In genomic region chr12:108764540-108765288, GRCh38 we compare ENCODE assay signal across 23 cellular contexts. TPM values are rescaled to one million over a fixed set of nuclear protein-coding genes. Genes with fewer than 3 reads are reported as not detected.
A peak's percentile ranks its signal among the peaks of the same experiment; 100 is the strongest.
DNase-seq lines count a peak whose midpoint lies in the region; ATAC-seq, FAIRE-seq and TF ChIP-seq lines count a peak whose summit lies in the region.
"Had no signal": no experiment of that assay in that cellular context is flagged by ENCODE, and none has a peak within 500 bp of the region (broad histone marks: within the 10 kb centered on the region; RNA-seq: fewer than 3 reads in every experiment).

No MANE protein-coding gene starts in this region.

- no peak overlapping the region for H3K4me3 Mint-ChIP-seq in WTC11
- H3K4me3 Mint-ChIP-seq: B cell; CD4-positive, CD25-positive, alpha-beta regulatory T cell; CD8-positive, alpha-beta T cell; GM23338 had no signal

- H3K36me3 Mint-ChIP-seq in WTC11 = no peaks in the 10 kb centered on the region
- H3K36me3 Mint-ChIP-seq: CD4-positive, CD25-positive, alpha-beta regulatory T cell; CD8-positive, alpha-beta T cell had no signal

- H4K20me1 ChIP-seq in H1 (replicated peaks in 1 of 2; ENCODE audit: control insufficient read depth in 1 of 2, insufficient read depth in 2 of 2, low read length in 2 of 2) = no peaks in the 10 kb centered on the region
- H4K20me1 ChIP-seq: BLaER1 had no signal

- no peak overlapping the region for H3K4ac ChIP-seq in H1 (replicated peaks; ENCODE audit: insufficient read length, low read depth, low read length)
- no peak overlapping the region for H3K4ac ChIP-seq in neuronal stem cell (ENCODE audit: low read length)

- H3K23me2 ChIP-seq in H1 (ENCODE audit: low read depth, low read length) = peaks cover 4% of the 10 kb centered on the region; the same call in 1 of the 2 replicates

- H2BK5ac ChIP-seq in H1 (ENCODE audit: low read depth, low read length) = no peak overlapping the region
- H2BK5ac ChIP-seq in neuronal stem cell (ENCODE audit: low read length) = no peak overlapping the region

- H3K56ac ChIP-seq in H1 (replicated peaks; ENCODE audit: insufficient read length, low read depth, low read length) = no peak overlapping the region

- H3K4me3 ChIP-seq in left ventricle myocardium inferior = no peak overlapping the region
- H3K4me3 ChIP-seq in right cardiac atrium (ENCODE audit: low read length) = no peak overlapping the region
- H3K4me3 ChIP-seq in H1 (ENCODE audit: extremely low read depth in 1 of 4, insufficient read depth in 2 of 4, low read depth in 3 of 4, low read length in 4 of 4) = no peak overlapping the region
- no peak overlapping the region for H3K4me3 ChIP-seq in neuronal stem cell (ENCODE audit: low read length in 2 of 2)
- H3K4me3 ChIP-seq: BLaER1, GM23338 had no signal

- no peak overlapping the region for H2BK12ac ChIP-seq in H1 (ENCODE audit: low read depth, low read length)
- H2BK12ac ChIP-seq in neuronal stem cell (ENCODE audit: low read length) = no peak overlapping the region

- H3K18ac ChIP-seq in H1 (ENCODE audit: extremely low read depth, low read length) = no peak overlapping the region
- H3K18ac ChIP-seq in neuronal stem cell (ENCODE audit: low read length) = no peak overlapping the region

- TF ChIP-seq EP300 in H1 (IDR thresholded peaks at IDR 0.05; ENCODE audit: borderline replicate concordance in 1 of 2, low read depth in 2 of 2, low read length in 2 of 2) = no peak

- peak overlapping the region; percentile 33 for H3K27ac ChIP-seq in left ventricle myocardium inferior (replicated peaks)
- no peak overlapping the region for H3K27ac ChIP-seq in right cardiac atrium (ENCODE audit: low read length)
- H3K27ac ChIP-seq in H1 (ENCODE audit: low read depth, low read length) = no peak overlapping the region
- H3K27ac ChIP-seq in neuronal stem cell (replicated peaks; ENCODE audit: low read length) = no peak overlapping the region
- H3K27ac ChIP-seq: 22Rv1, BLaER1, C4-2B had no signal

- H3K36me3 ChIP-seq in left ventricle myocardium inferior (no peaks in the 10 kb centered on the region), H1 (ENCODE audit: control insufficient read depth in 2 of 4, insufficient read depth in 4 of 4, low read length in 3 of 4) (no peaks in the 10 kb centered on the region), neuronal stem cell (replicated peaks in 1 of 2; ENCODE audit: control insufficient read depth in 2 of 2, insufficient read depth in 2 of 2, low read length in 2 of 2) (no peaks in the 10 kb centered on the region)
- H3K36me3 ChIP-seq: BLaER1 had no signal

- H3K9ac ChIP-seq in H1 (replicated peaks in 1 of 4; ENCODE audit: extremely low read depth in 1 of 4, low read depth in 3 of 4, low read length in 3 of 4) (no peak overlapping the region), neuronal stem cell (ENCODE audit: low read depth, low read length, poor library complexity) (no peak overlapping the region)
- H3K9ac ChIP-seq: BLaER1 had no signal

- H3K27ac Mint-ChIP-seq in WTC11 = peak overlapping the region; percentile 20; the same call in 1 of the 2 replicates
- H3K27ac Mint-ChIP-seq: B cell; CD8-positive, alpha-beta T cell had no signal

- H4K8ac ChIP-seq in H1 (ENCODE audit: extremely low read depth, insufficient read depth, low read length) (no peak overlapping the region), neuronal stem cell (ENCODE audit: low read depth, low read length) (no peak overlapping the region)

- no peak overlapping the region for H4K5ac ChIP-seq in H1 (ENCODE audit: insufficient read length, low read depth, low read length)

- peaks cover 13% of the 10 kb centered on the region for H3K4me1 ChIP-seq in left ventricle myocardium inferior
- H3K4me1 ChIP-seq in right cardiac atrium (ENCODE audit: control insufficient read depth, insufficient read depth, low read length) = peaks cover 2% of the 10 kb centered on the region
- peaks cover 0 to 7% (median 2%) of the 10 kb centered on the region in 4 experiments; a peak in 3 of 7 replicates for H3K4me1 ChIP-seq in H1 (replicated peaks in 1 of 4; ENCODE audit: control insufficient read depth in 3 of 4, insufficient read depth in 4 of 4, low read length in 3 of 4)
- peaks cover 0 to 6% of the 10 kb centered on the region in 2 donors for H3K4me1 ChIP-seq in neuronal stem cell (ENCODE audit: control insufficient read depth in 2 of 2, insufficient read depth in 1 of 2, low read depth in 1 of 2, low read length in 2 of 2)

- TF ChIP-seq POLR2A in H1 (IDR thresholded peaks at IDR 0.05; ENCODE audit: control extremely low read depth in 1 of 2, low read depth in 2 of 2, low read length in 2 of 2) = no peak

- H2AFZ ChIP-seq in H1 (ENCODE audit: low read length) (no peak overlapping the region), neuronal stem cell (ENCODE audit: low read length) (peak overlapping the region; percentile 90)

- H3K79me2 ChIP-seq in H1 (ENCODE audit: control insufficient read depth in 1 of 2, insufficient read depth in 2 of 2, low read length in 2 of 2) = no peaks in the 10 kb centered on the region

- CTCF ChIA-PET in WTC11 (lab: Charles Lee) (interaction anchor here (0.6 to 1.5 kb wide), 2 partner anchors 13 to 100 kb away, joined by 3 to 5 read pairs; no protein-coding TSS in a partner anchor), H1 (lab: Charles Lee; ENCODE audit: partially characterized antibody) (interaction anchor here (1.7 to 6.3 kb wide), 2 partner anchors 21 to 99 kb away, joined by 4 to 59 read pairs; no protein-coding TSS in a partner anchor)

- H3K79me1 ChIP-seq in H1 (ENCODE audit: low read depth, low read length) (no peaks in the 10 kb centered on the region), neuronal stem cell (ENCODE audit: low read depth, low read length) (no peaks in the 10 kb centered on the region)

- ATAC-seq in right cardiac atrium (no peak), WTC11 (no peak), HG03039 (IDR thresholded peaks at IDR 0.05; ENCODE audit: unreplicated experiment) (no peak), HG03108 (IDR thresholded peaks at IDR 0.05; ENCODE audit: unreplicated experiment) (no peak)
- ATAC-seq: CD8-positive, alpha-beta T cell; GM23338 had no signal

- no peak for TF ChIP-seq RAD21 in H1 (IDR thresholded peaks at IDR 0.05 in 1 of 2, conservative IDR thresholded peaks at IDR 0.05 in 1 of 2; ENCODE audit: low read depth in 2 of 2, low read length in 2 of 2)

- no peak for TF ChIP-seq CTCF in left ventricle myocardium inferior (IDR thresholded peaks at IDR 0.05; ENCODE audit: borderline replicate concordance)
- TF ChIP-seq CTCF in WTC11 (IDR thresholded peaks at IDR 0.05) = no peak
- no peak for TF ChIP-seq CTCF in H1 (IDR thresholded peaks at IDR 0.05; ENCODE audit: control extremely low read depth in 1 of 3, insufficient read depth in 1 of 3, low read depth in 1 of 3, low read length in 3 of 3)

- H2AK5ac ChIP-seq in H1 (ENCODE audit: low read depth, low read length) (0 out of 2 replicates have a peak overlapping the region, but pooled peaks have one; percentile 13), neuronal stem cell (ENCODE audit: low read depth, low read length) (no peak overlapping the region)

- no peak overlapping the region for H3K14ac ChIP-seq in H1 (ENCODE audit: insufficient read length)
- no peak overlapping the region for H3K14ac ChIP-seq in neuronal stem cell (ENCODE audit: low read length)

- H2BK15ac ChIP-seq in H1 (ENCODE audit: low read length) = no peak overlapping the region
- H2BK15ac ChIP-seq in neuronal stem cell (ENCODE audit: low read length) = no peak overlapping the region

- 89% methylated on average over 7 of the region's 7 CpGs for WGBS in right cardiac atrium
- 89% methylated on average over 7 of the region's 7 CpGs; no CpG with 5 or more reads in 1 of the 2 experiments for WGBS in H1 (ENCODE audit: extremely low coverage in 1 of 2, insufficient coverage in 1 of 2, insufficient read length in 1 of 2, insufficient replicate concordance in 2 of 2, low coverage in 1 of 2, low lambda C conversion rate in 2 of 2, missing lambda C conversion rate in 1 of 2), 2 experiments
- no CpG with 5 or more reads among the region's 7 CpGs for WGBS in neuronal stem cell (ENCODE audit: extremely low coverage in 2 of 2, insufficient read length in 2 of 2, insufficient replicate concordance in 1 of 2), 2 donors

- H4K91ac ChIP-seq in H1 (replicated peaks; ENCODE audit: insufficient read length, low read length) = no peak overlapping the region
- H4K91ac ChIP-seq in neuronal stem cell (ENCODE audit: low read depth, low read length, poor library complexity) = no peak overlapping the region

- no peaks in the 10 kb centered on the region for H3K9me3 Mint-ChIP-seq in WTC11
- H3K9me3 Mint-ChIP-seq: CD8-positive, alpha-beta T cell; GM23338 had no signal

- H3K23ac ChIP-seq in H1 (ENCODE audit: insufficient read length) (no peak overlapping the region), neuronal stem cell (ENCODE audit: low read depth, low read length, poor library complexity) (no peak overlapping the region)

- H3K4me1 Mint-ChIP-seq in WTC11 = peaks cover 6% of the 10 kb centered on the region; the same call in 1 of the 2 replicates

- H3K4me2 ChIP-seq in H1 (ENCODE audit: insufficient read depth in 1 of 2, low read depth in 2 of 2, low read length in 2 of 2) (no peak overlapping the region), neuronal stem cell (ENCODE audit: insufficient read depth, low read length, poor library complexity, severe bottlenecking) (no peak overlapping the region)
- H3K4me2 ChIP-seq: BLaER1, GM23338 had no signal

- H2BK20ac ChIP-seq in H1 (ENCODE audit: low read length) = no peak overlapping the region

- H3K9me3 ChIP-seq in left ventricle myocardium inferior (replicated peaks) (no peaks in the 10 kb centered on the region), right cardiac atrium (ENCODE audit: control insufficient read depth, low read length) (no peaks in the 10 kb centered on the region), H1 (ENCODE audit: insufficient read depth in 2 of 2, low read depth in 1 of 2, low read length in 1 of 2) (no peaks in the 10 kb centered on the region), neuronal stem cell (replicated peaks in 1 of 2; ENCODE audit: control insufficient read depth in 2 of 2, insufficient read depth in 1 of 2, low read depth in 1 of 2, low read length in 2 of 2) (no peaks in the 10 kb centered on the region)
- H3K9me3 ChIP-seq: BLaER1, Caco-2 had no signal

- H2BK120ac ChIP-seq in H1 (replicated peaks; ENCODE audit: low read depth, low read length) (no peak overlapping the region), neuronal stem cell (ENCODE audit: low read depth, low read length) (no peak overlapping the region)

- POLR2A ChIA-PET in WTC11 (lab: Charles Lee) (no interaction called here), H1 (lab: Charles Lee; ENCODE audit: partially characterized antibody) (no interaction called here)

- intact Hi-C loops in left ventricle myocardium inferior (cut with micrococcal nuclease) = no loop called here
- intact Hi-C loops in right cardiac atrium (cut with DNase I) = no loop called here

- H3K27me3 ChIP-seq in left ventricle myocardium inferior (ENCODE audit: low read depth) (no peaks in the 10 kb centered on the region), right cardiac atrium (ENCODE audit: control insufficient read depth, insufficient read depth) (no peaks in the 10 kb centered on the region), H1 (replicated peaks in 1 of 4; ENCODE audit: control insufficient read depth in 3 of 4, extremely low read depth in 1 of 4, insufficient read depth in 3 of 4, low read length in 3 of 4) (no peaks in the 10 kb centered on the region), neuronal stem cell (ENCODE audit: control insufficient read depth in 3 of 3, insufficient read depth in 3 of 3, low read depth in 1 of 3, low read length in 3 of 3) (no peaks in the 10 kb centered on the region)
- H3K27me3 ChIP-seq: BLaER1 had no signal

- no peak for DNase-seq in left ventricle myocardium inferior
- DNase-seq in right cardiac atrium = no peak
- no peak for DNase-seq in WTC11 (ENCODE audit: low spot score)
- DNase-seq in H1 (ENCODE audit: low read depth in 1 of 2, low spot score in 2 of 2) = no peak
- DNase-seq in neuronal stem cell (ENCODE audit: low spot score) = no peak
- DNase-seq in NCI-H524 treated with DMSO at 0.1 percent for 48 hours (lab: John Stamatoyannopoulos, UW) = no peak
- DNase-seq: Caco-2; CD4-positive, CD25-positive, alpha-beta regulatory T cell; CD8-positive, alpha-beta T cell; DMS153; DND-41; HCEC 1CT had no signal

- H3K27me3 Mint-ChIP-seq in WTC11 (ENCODE audit: low read depth) = no peaks in the 10 kb centered on the region
- H3K27me3 Mint-ChIP-seq: B cell had no signal

- FAIRE-seq in H1 (lab: Jason Lieb, UNC) = no peak
- FAIRE-seq: A204.1, G401.6, GM12892, H54 had no signal

RNA-seq across cellular contexts. Expression of gene CORO1C, which starts 33.4 kb away (rescaled TPM):
- total RNA-seq in left ventricle myocardium inferior = 59.6 TPM
- 100 to 1,000 TPM in 2 of 4 donors, 10 to 100 TPM in 2; 85.1 to 122 (median 93.6) TPM for total RNA-seq in right cardiac atrium
- 24.8 TPM for polyA plus RNA-seq in right cardiac atrium
- 108 to 114 TPM (median 113 TPM) in 3 replicates for total RNA-seq in WTC11 (2021)
- 120 and 130 TPM in 2 replicates for total RNA-seq in H1 (2021; fragmentation: NEBNext Ultra II Directional; extraction: Animal tissue kit (Norgen Biotek cat#: 25700))
- polyA plus RNA-seq in H1 (2011; rRNA removed) = 71.7 and 72.7 TPM in 2 replicates
- 77.4 TPM for polyA plus RNA-seq in H1 (2011; cell fraction: cytosol; rRNA removed)
- polyA plus RNA-seq in H1 (2011; cell fraction: nucleus; rRNA removed) = 64.4 TPM
- 74.9 to 102 TPM (median 86.3 TPM) in 4 replicates for polyA plus RNA-seq in H1 (2012, experiment 1 of 2)
- polyA plus RNA-seq in H1 (2012, experiment 2 of 2) = 7.2 TPM
- 67.3 TPM for polyA plus RNA-seq in H1 (2013, experiment 1 of 2)
- 69.1 TPM for polyA plus RNA-seq in H1 (2013, experiment 2 of 2)
- 378 and 431 TPM in 2 replicates for polyA minus RNA-seq in H1 (2011; rRNA and poly(A)+ RNA removed)
- 104 TPM for polyA minus RNA-seq in H1 (2011; cell fraction: cytosol; rRNA and poly(A)+ RNA removed)
- polyA minus RNA-seq in H1 (2011; cell fraction: nucleus; rRNA and poly(A)+ RNA removed) = 107 TPM
- polyA plus RNA-seq in neuronal stem cell (2013, experiment 1 of 2) = 120 TPM
- 118 TPM for polyA plus RNA-seq in neuronal stem cell (2013, experiment 2 of 2)
